In genomic region chr7:23852135-23852534, GRCh38 we compare ENCODE assay signal across 28 cellular contexts.
"Had no signal": no experiment of that assay in that cellular context is flagged by ENCODE, and none has a peak within 500 bp of the region (broad histone marks: within the 10 kb centered on the region; RNA-seq: fewer than 3 reads in every experiment).

No MANE protein-coding gene starts in this region.

- H3K27me3 ChIP-seq: breast epithelium, heart left ventricle, left lung, neutrophil, ovary, uterus had no signal

- H3K4me1 Mint-ChIP-seq: activated CD4-positive, alpha-beta T cell treated with anti-CD3 and anti-CD28 coated beads for 36 hours; activated CD8-positive, alpha-beta memory T cell treated with anti-CD3 and anti-CD28 coated beads, Interleukin-2, amount 10 ng/mL, durations not matched to agents 7 days and 5 days; central memory CD8-positive, alpha-beta T cell; nephron; stimulated activated effector memory CD8-positive, alpha-beta T cell treated with anti-CD3 and anti-CD28 coated beads, Interleukin-12 subunit alpha, Interleukin-12 subunit beta, amount 100 ng/mL, for 72 hours; stimulated activated naive CD8-positive, alpha-beta T cell treated with anti-CD3 and anti-CD28 coated beads, Interleukin-15, amount 100 ng/mL, for 72 hours had no signal

- H3K36me3 Mint-ChIP-seq: activated CD8-positive, alpha-beta memory T cell treated with anti-CD3 and anti-CD28 coated beads, Interleukin-2, amount 10 ng/mL, durations not matched to agents 7 days and 5 days; stimulated activated effector memory CD8-positive, alpha-beta T cell treated with anti-CD3 and anti-CD28 coated beads, Interleukin-12 subunit alpha, Interleukin-12 subunit beta, amount 100 ng/mL, for 72 hours; type B pancreatic cell had no signal

- DNase-seq: activated CD4-positive, alpha-beta T cell treated with anti-CD3 and anti-CD28 coated beads for 36 hours; activated CD4-positive, CD25-positive, alpha-beta regulatory T cell; activated CD8-positive, alpha-beta memory T cell treated with anti-CD3 and anti-CD28 coated beads, Interleukin-2, amount 10 ng/mL, durations not matched to agents 7 days and 5 days; activated CD8-positive, alpha-beta T cell treated with anti-CD3 and anti-CD28 coated beads, Interleukin-2, amount 10 ng/mL, durations not matched to agents 7 days and 5 days; activated naive CD4-positive, alpha-beta T cell; activated T-cell treated with anti-CD3 and anti-CD28 coated beads, Interleukin-2, amount 50 U/mL, for 48 hours; aorta; effector CD8-positive, alpha-beta T cell; heart left ventricle; hypothalamus; left lung; lower lobe of right lung; mesendoderm; ovary; small intestine; stimulated activated CD4-positive, alpha-beta T cell treated with anti-CD3 and anti-CD28 coated beads, Interleukin-4, amount 100 ng/mL, for 24 hours; stimulated activated naive CD8-positive, alpha-beta T cell treated with anti-CD3 and anti-CD28 coated beads, Interleukin-15, amount 100 ng/mL, for 72 hours; substantia nigra; uterus had no signal

- H3K27me3 Mint-ChIP-seq: activated CD8-positive, alpha-beta memory T cell treated with anti-CD3 and anti-CD28 coated beads, Interleukin-2, amount 10 ng/mL, durations not matched to agents 7 days and 5 days; progenitor cell of endocrine pancreas; type B pancreatic cell had no signal

- H3K27ac Mint-ChIP-seq: activated CD4-positive, alpha-beta T cell treated with anti-CD3 and anti-CD28 coated beads for 36 hours; activated CD8-positive, alpha-beta memory T cell treated with anti-CD3 and anti-CD28 coated beads, Interleukin-2, amount 10 ng/mL, durations not matched to agents 7 days and 5 days; activated CD8-positive, alpha-beta T cell treated with anti-CD3 and anti-CD28 coated beads, Interleukin-2, amount 10 ng/mL, durations not matched to agents 7 days and 5 days; activated naive CD4-positive, alpha-beta T cell treated with anti-CD3 and anti-CD28 coated beads, Interleukin-2, amount 50 U/mL, for 72 hours; nephron; progenitor cell of endocrine pancreas; stimulated activated effector memory CD8-positive, alpha-beta T cell treated with anti-CD3 and anti-CD28 coated beads, Interleukin-12 subunit alpha, Interleukin-12 subunit beta, amount 100 ng/mL, for 72 hours; stimulated activated naive CD8-positive, alpha-beta T cell treated with anti-CD3 and anti-CD28 coated beads, Interleukin-15, amount 100 ng/mL, for 72 hours; type B pancreatic cell had no signal

- ATAC-seq: activated CD4-positive, alpha-beta T cell treated with anti-CD3 and anti-CD28 coated beads for 36 hours; activated CD8-positive, alpha-beta memory T cell treated with anti-CD3 and anti-CD28 coated beads, Interleukin-2, amount 10 ng/mL, durations not matched to agents 7 days and 5 days; activated CD8-positive, alpha-beta T cell treated with anti-CD3 and anti-CD28 coated beads, Interleukin-2, amount 10 ng/mL, durations not matched to agents 7 days and 5 days; activated naive CD4-positive, alpha-beta T cell treated with anti-CD3 and anti-CD28 coated beads, Interleukin-2, amount 50 U/mL, for 72 hours; heart left ventricle; left lung; lower lobe of right lung; sciatic nerve; stimulated activated effector memory CD8-positive, alpha-beta T cell treated with anti-CD3 and anti-CD28 coated beads, Interleukin-12 subunit alpha, Interleukin-12 subunit beta, amount 100 ng/mL, for 72 hours; stimulated activated naive CD8-positive, alpha-beta T cell treated with anti-CD3 and anti-CD28 coated beads, Interleukin-15, amount 100 ng/mL, for 72 hours had no signal

- H3K27ac ChIP-seq: breast epithelium, heart left ventricle, left lung, lower lobe of right lung, neutrophil, ovary, uterus had no signal

- H3K9me3 Mint-ChIP-seq: type B pancreatic cell had no signal

- H3K4me3 Mint-ChIP-seq: activated CD4-positive, alpha-beta T cell treated with anti-CD3 and anti-CD28 coated beads for 36 hours; activated CD8-positive, alpha-beta memory T cell treated with anti-CD3 and anti-CD28 coated beads, Interleukin-2, amount 10 ng/mL, durations not matched to agents 7 days and 5 days; activated CD8-positive, alpha-beta T cell treated with anti-CD3 and anti-CD28 coated beads, Interleukin-2, amount 10 ng/mL, durations not matched to agents 7 days and 5 days; central memory CD8-positive, alpha-beta T cell; nephron; stimulated activated effector memory CD8-positive, alpha-beta T cell treated with anti-CD3 and anti-CD28 coated beads, Interleukin-12 subunit alpha, Interleukin-12 subunit beta, amount 100 ng/mL, for 72 hours; stimulated activated naive CD8-positive, alpha-beta T cell treated with anti-CD3 and anti-CD28 coated beads, Interleukin-15, amount 100 ng/mL, for 72 hours; type B pancreatic cell had no signal

- H3K4me3 ChIP-seq: breast epithelium, heart left ventricle, left lung, lower lobe of right lung, ovary, uterus had no signal

- H3K9me3 ChIP-seq: neutrophil, ovary, uterus had no signal

- H3K36me3 ChIP-seq: breast epithelium, heart left ventricle, left lung, lower lobe of right lung, neutrophil, ovary, uterus had no signal

- H3K4me1 ChIP-seq: breast epithelium, heart left ventricle, left lung, lower lobe of right lung, uterus had no signal
